8 cellular contexts compared by ENCODE assay signal in genomic region chr3:21752749-21753347, GRCh38. TPM values are rescaled to one million over a fixed set of nuclear protein-coding genes. Genes with fewer than 3 reads are reported as not detected.
DNase-seq lines count a peak whose midpoint lies in the region; ATAC-seq, FAIRE-seq and TF ChIP-seq lines count a peak whose summit lies in the region.

No MANE protein-coding gene starts in this region.

- no peaks in the 10 kb centered on the region for H3K27me3 ChIP-seq in brain microvascular endothelial cell (replicated peaks)
- H3K27me3 ChIP-seq in HepG2 (ENCODE audit: control insufficient read depth in 1 of 2, insufficient read depth in 2 of 2, low read length in 2 of 2) = 0 out of 5 replicates have a peak, but pooled peaks cover 0 to 4% of the 10 kb centered on the region in 2 experiments

- no peak overlapping the region for H3K4me3 Mint-ChIP-seq in activated CD4-positive, alpha-beta memory T cell treated with anti-CD3 and anti-CD28 coated beads for 36 hours

- peaks cover 7% of the 10 kb centered on the region for H3K27me3 Mint-ChIP-seq in activated CD4-positive, alpha-beta memory T cell treated with anti-CD3 and anti-CD28 coated beads for 36 hours

- no peak overlapping the region for H2AFZ ChIP-seq in HepG2 (ENCODE audit: low read length)

- no peak for TF ChIP-seq CTCF in GM13976 (IDR thresholded peaks at IDR 0.05; ENCODE audit: borderline replicate concordance, control extremely low read depth, extremely low read depth, insufficient read depth, missing control alignments)
- TF ChIP-seq CTCF in brain microvascular endothelial cell (IDR thresholded peaks at IDR 0.05; ENCODE audit: low read depth, low read length, missing control alignments) = peak; percentile 79
- peak; percentile 54 for TF ChIP-seq CTCF in HepG2 (CRISPR knock-in tag; IDR thresholded peaks at IDR 0.05)

- TF ChIP-seq POLR2A in HepG2 (IDR thresholded peaks at IDR 0.05; ENCODE audit: insufficient read depth in 1 of 2, low read depth in 2 of 2, low read length in 2 of 2) = no peak

- DNase-seq in GM13976 (ENCODE audit: low spot score) = peak; percentile 32
- peak; percentile 26 for DNase-seq in NCI-H1436 treated with DMSO at 0.1 percent for 48 hours (lab: John Stamatoyannopoulos, UW)
- DNase-seq in brain microvascular endothelial cell = peak; percentile 62
- DNase-seq in HepG2 (ENCODE audit: low spot score) = peak; percentile 2
- no peak for DNase-seq in LoVo (ENCODE audit: low spot score)
- no peak for DNase-seq in GM19239 (ENCODE audit: insufficient read length, low spot score)
- DNase-seq in NCI-H128 (lab: John Stamatoyannopoulos, UW; ENCODE audit: unreplicated experiment) = no peak
- no peak for DNase-seq in activated CD4-positive, alpha-beta memory T cell treated with anti-CD3 and anti-CD28 coated beads for 36 hours

- H3K4me2 ChIP-seq in HepG2 (ENCODE audit: low read depth, low read length) = no peak overlapping the region

- no peak overlapping the region for H3K4me3 ChIP-seq in brain microvascular endothelial cell (ENCODE audit: low read depth, low read length)
- no peak overlapping the region for H3K4me3 ChIP-seq in HepG2 (replicated peaks in 1 of 3; ENCODE audit: insufficient read depth in 1 of 3, low read depth in 2 of 3, low read length in 3 of 3)

- WGBS in HepG2 (ENCODE audit: low lambda C conversion rate) = under 1% methylated on average over 3 of the region's 3 CpGs

- H3K9ac ChIP-seq in HepG2 (ENCODE audit: insufficient read depth, low read depth, low read length) = no peak overlapping the region

- CTCF ChIA-PET in HepG2 (lab: Yijun Ruan, JAX; ENCODE audit: low intra/inter-chr PET ratio, low total read pairs) = no interaction called here
- CTCF ChIA-PET in activated CD4-positive, alpha-beta memory T cell treated with anti-CD3 and anti-CD28 coated beads for 36 hours (lab: Charles Lee) = no interaction called here

- no peaks in the 10 kb centered on the region for H3K36me3 Mint-ChIP-seq in activated CD4-positive, alpha-beta memory T cell treated with anti-CD3 and anti-CD28 coated beads for 36 hours

- in situ Hi-C loops in GM13976 (cut with MboI; ENCODE audit: low sequenced_read_pairs, unreplicated experiment) = no loop called here
- in situ Hi-C loops in brain microvascular endothelial cell (cut with HindIII; ENCODE audit: low pct_ligation_motif_present, low sequenced_read_pairs) = no loop called here
- in situ Hi-C loops in HepG2 (cut with HindIII; ENCODE audit: extremely low pct_ligation_motif_present, low pct_unique_long_range_greater_than_20kb) = no loop called here

- no TSS peak for BruUV-seq in HepG2 (replicated peaks; lab: Mats Ljungman, UMichigan)

- H3K27ac Mint-ChIP-seq in activated CD4-positive, alpha-beta memory T cell treated with anti-CD3 and anti-CD28 coated beads for 36 hours = no peak overlapping the region

- no peaks in the 10 kb centered on the region for H4K20me1 ChIP-seq in HepG2 (ENCODE audit: insufficient read depth, low read length)

- H3K4me1 ChIP-seq in HepG2 (ENCODE audit: insufficient read depth, low read length) = no peaks in the 10 kb centered on the region

- H3K79me2 ChIP-seq in HepG2 (ENCODE audit: insufficient read depth, low read length) = no peaks in the 10 kb centered on the region

- intact Hi-C loops in HepG2 (cut with micrococcal nuclease; ENCODE audit: unreplicated experiment) = loop anchor here (10.0 kb wide), 1 partner anchor 362 kb away; no protein-coding TSS in a partner anchor
- intact Hi-C loops in activated CD4-positive, alpha-beta memory T cell treated with anti-CD3 and anti-CD28 coated beads for 36 hours (cut with micrococcal nuclease) = no loop called here

- no peak for ATAC-seq in HepG2

- FAIRE-seq in HepG2 (lab: Jason Lieb, UNC) = no peak
- FAIRE-seq in GM19239 (lab: Jason Lieb, UNC) = no peak

- no peaks in the 10 kb centered on the region for H3K9me3 Mint-ChIP-seq in activated CD4-positive, alpha-beta memory T cell treated with anti-CD3 and anti-CD28 coated beads for 36 hours

- TF ChIP-seq EP300 in HepG2 (IDR thresholded peaks at IDR 0.05; ENCODE audit: low read depth in 2 of 2, low read length in 2 of 2) (no peak), HepG2 (CRISPR knock-in tag; IDR thresholded peaks at IDR 0.05; ENCODE audit: borderline replicate concordance) (no peak)

- POLR2A ChIA-PET in HepG2 (lab: Yijun Ruan, JAX) = no interaction called here
- POLR2A ChIA-PET in activated CD4-positive, alpha-beta memory T cell treated with anti-CD3 and anti-CD28 coated beads for 36 hours (lab: Charles Lee) = no interaction called here

- H3K27ac ChIP-seq in brain microvascular endothelial cell (no peak overlapping the region), HepG2 (ENCODE audit: extremely low read length, insufficient read depth, low read length) (no peak overlapping the region)

- H3K36me3 ChIP-seq in brain microvascular endothelial cell (replicated peaks) (no peaks in the 10 kb centered on the region), HepG2 (replicated peaks in 1 of 2; ENCODE audit: control insufficient read depth in 1 of 2, insufficient read depth in 2 of 2, low read length in 2 of 2) (no peaks in the 10 kb centered on the region)

- H3K9me3 ChIP-seq in HepG2 (ENCODE audit: low read length) = no peaks in the 10 kb centered on the region

- TF ChIP-seq RAD21 in HepG2 (CRISPR knock-in tag; IDR thresholded peaks at IDR 0.05) = no peak

- no peaks in the 10 kb centered on the region for H3K4me1 Mint-ChIP-seq in activated CD4-positive, alpha-beta memory T cell treated with anti-CD3 and anti-CD28 coated beads for 36 hours (ENCODE audit: low read depth)

RNA-seq across cellular contexts. Expression of gene ZNF385D, which starts 1.8 kb away (rescaled TPM):
- not detected in 2 replicates for total RNA-seq in HepG2 (2016; rRNA removed; fragmentation: Illumina TruSeq; extraction: Trizol)
- not detected in 2 replicates for total RNA-seq in HepG2 (2016; cell fraction: cytosol; rRNA removed; fragmentation: Illumina TruSeq; extraction: Trizol; ENCODE audit: low read depth)
- not detected in 2 replicates for total RNA-seq in HepG2 (2016; cell fraction: insoluble cytoplasmic fraction; rRNA removed; fragmentation: Illumina TruSeq; extraction: Trizol)
- total RNA-seq in HepG2 (2016; cell fraction: membrane; rRNA removed; fragmentation: Illumina TruSeq; extraction: Trizol) = not detected in 2 replicates
- not detected in 2 replicates for total RNA-seq in HepG2 (2016; cell fraction: nucleus; rRNA removed; fragmentation: Illumina TruSeq; extraction: Trizol)
- not detected in 2 replicates for polyA plus RNA-seq in HepG2 (2011; rRNA removed)
- not detected in 2 replicates for polyA plus RNA-seq in HepG2 (2011; cell fraction: cytosol; rRNA removed)
- polyA plus RNA-seq in HepG2 (2011; cell fraction: nucleus; rRNA removed) = not detected in 2 replicates
- not detected in 2 replicates for polyA plus RNA-seq in HepG2 (2012)
- polyA plus RNA-seq in HepG2 (2016; cell fraction: cytosol; fragmentation: Illumina TruSeq; extraction: Trizol; ENCODE audit: low read depth) = not detected in 2 replicates
- not detected in 2 replicates for polyA plus RNA-seq in HepG2 (2016; cell fraction: insoluble cytoplasmic fraction; fragmentation: Illumina TruSeq; extraction: Trizol; ENCODE audit: low read depth)
- polyA plus RNA-seq in HepG2 (2016; cell fraction: membrane; fragmentation: Illumina TruSeq; extraction: Trizol; ENCODE audit: low read depth) = not detected in 2 replicates
- polyA plus RNA-seq in HepG2 (2016; cell fraction: nucleus; fragmentation: Illumina TruSeq; extraction: Trizol; ENCODE audit: insufficient read depth, low read depth) = not detected in 2 replicates
- polyA minus RNA-seq in HepG2 (2011; rRNA and poly(A)+ RNA removed; ENCODE audit: low replicate concordance) = not detected in 2 replicates
- not detected in 2 replicates for polyA minus RNA-seq in HepG2 (2011; cell fraction: cytosol; rRNA and poly(A)+ RNA removed)
- 0.13 TPM in 1 of 2 replicates, not detected in the other for polyA minus RNA-seq in HepG2 (2011; cell fraction: nucleus; rRNA and poly(A)+ RNA removed)
- not detected for total RNA-seq in activated CD4-positive, alpha-beta memory T cell treated with anti-CD3 and anti-CD28 coated beads for 36 hours

Comparison
In these comparisons a context has a peak if more than half of its experiments do, and no peak if none do; other contexts are left out.
1. DNase-seq: peak in GM13976 (single experiment), NCI-H1436 treated with DMSO at 0.1 percent for 48 hours (single experiment), brain microvascular endothelial cell (single experiment) and HepG2 (single experiment); none in LoVo (single experiment), GM19239 (single experiment), NCI-H128 (single experiment) and activated CD4-positive, alpha-beta memory T cell treated with anti-CD3 and anti-CD28 coated beads for 36 hours (single experiment).